In genomic region chr9:97900103-97900737, GRCh38 we compare ENCODE assay signal across 18 cellular contexts. TPM values are rescaled to one million over a fixed set of nuclear protein-coding genes. Genes with fewer than 3 reads are reported as not detected.
DNase-seq lines count a peak whose midpoint lies in the region; ATAC-seq and TF ChIP-seq lines count a peak whose summit lies in the region.
"Had no signal": no experiment of that assay in that cellular context is flagged by ENCODE, and none has a peak within 500 bp of the region (broad histone marks: within the 10 kb centered on the region; RNA-seq: fewer than 3 reads in every experiment).

No MANE protein-coding gene starts in this region.

- no peaks in the 10 kb centered on the region for H3K9me3 Mint-ChIP-seq in natural killer cell
- H3K9me3 Mint-ChIP-seq: activated T-helper 1 cell treated with anti-CD3 and anti-CD28 coated beads, Interleukin-12 subunit alpha, Interleukin-12 subunit beta, Interleukin-2, Interleukin-4 antibody, amounts not matched to agents 30 ng/mL and 10 ng/mL and 1 ng/mL, durations not matched to agents 14 hours and 24 hours and 36 hours had no signal

- 81% methylated on average over 9 of the region's 9 CpGs for WGBS in esophagus muscularis mucosa
- 69% methylated on average over 9 of the region's 9 CpGs for WGBS in esophagus squamous epithelium, 2 donors

- no peaks in the 10 kb centered on the region for H3K27me3 Mint-ChIP-seq in natural killer cell (ENCODE audit: low read depth in 2 of 2)

- no peak for ATAC-seq in natural killer cell

- H3K4me3 ChIP-seq in esophagus muscularis mucosa (no peak overlapping the region), neutrophil (ENCODE audit: low read depth in 1 of 2, low read length in 1 of 2) (no peak overlapping the region), esophagus squamous epithelium (no peak overlapping the region)
- H3K4me3 ChIP-seq: BLaER1, prostate gland had no signal

- POLR2A ChIA-PET in RWPE1 (lab: Yijun Ruan, JAX; ENCODE audit: low non-redundant PET) = interaction anchor here (0.7 kb wide), 1 partner anchor 159 kb away, joined by 3 read pairs; no protein-coding TSS in a partner anchor

- peak; percentile 43 for DNase-seq in EH (ENCODE audit: low read depth)
- no peak for DNase-seq in RWPE1 (ENCODE audit: low spot score)
- DNase-seq in esophagus muscularis mucosa (ENCODE audit: extremely low spot score) = peak; percentile 79
- no peak for DNase-seq in Ammon's horn (ENCODE audit: low spot score)
- no peak for DNase-seq in natural killer cell
- no peak for DNase-seq in esophagus squamous epithelium (lab: John Stamatoyannopoulos, UW)
- DNase-seq in HPDE6-E6E7 (ENCODE audit: extremely low spot score) = no peak
- DNase-seq: foreskin melanocyte, NCI-H187 treated with DMSO at 0.1 percent for 48 hours had no signal

- H3K36me3 ChIP-seq in esophagus muscularis mucosa = peaks cover 4 to 55% (median 26%) of the 10 kb centered on the region in 4 donors
- H3K36me3 ChIP-seq in neutrophil = peaks cover 6% of the 10 kb centered on the region
- H3K36me3 ChIP-seq in esophagus squamous epithelium = peaks cover 0 to 61% (median 0%) of the 10 kb centered on the region in 3 donors
- H3K36me3 ChIP-seq: prostate gland had no signal

- CTCF ChIA-PET in RWPE1 (lab: Yijun Ruan, JAX) = interaction anchor here (0.6 to 3.4 kb wide), 30 partner anchors 10 to 1196 kb away, joined by 3 to 21 read pairs (median 3); partner anchors contain the start of gene XPA

- peaks cover 20 to 21% of the 10 kb centered on the region in 2 donors for H3K4me1 Mint-ChIP-seq in natural killer cell

- TF ChIP-seq CTCF in RWPE1 (conservative IDR thresholded peaks at IDR 0.05; ENCODE audit: low read depth) (no peak), esophagus muscularis mucosa (IDR thresholded peaks at IDR 0.05) (no peak), neutrophil (IDR thresholded peaks at IDR 0.05) (no peak), natural killer cell (IDR thresholded peaks at IDR 0.05) (no peak), esophagus squamous epithelium (IDR thresholded peaks at IDR 0.05) (no peak)

- H3K27me3 ChIP-seq in esophagus muscularis mucosa (no peaks in the 10 kb centered on the region), neutrophil (no peaks in the 10 kb centered on the region), esophagus squamous epithelium (no peaks in the 10 kb centered on the region)
- H3K27me3 ChIP-seq: BLaER1 had no signal

- TF ChIP-seq EP300 in esophagus muscularis mucosa (IDR thresholded peaks at IDR 0.05) = no peak

- H3K4me1 ChIP-seq in esophagus muscularis mucosa (peaks cover 0 to 7% (median 0%) of the 10 kb centered on the region in 4 donors), neutrophil (ENCODE audit: control insufficient read depth in 1 of 2, insufficient read depth in 1 of 2, low read depth in 1 of 2, low read length in 1 of 2) (peaks cover 37 to 47% of the 10 kb centered on the region in 2 experiments), esophagus squamous epithelium (peaks cover 0 to 19% (median 0%) of the 10 kb centered on the region in 3 donors)
- H3K4me1 ChIP-seq: prostate gland had no signal

- no peak overlapping the region for H3K27ac Mint-ChIP-seq in natural killer cell
- H3K27ac Mint-ChIP-seq: activated T-helper 1 cell treated with anti-CD3 and anti-CD28 coated beads, Interleukin-12 subunit alpha, Interleukin-12 subunit beta, Interleukin-2, Interleukin-4 antibody, amounts not matched to agents 30 ng/mL and 10 ng/mL and 1 ng/mL, durations not matched to agents 14 hours and 24 hours and 36 hours had no signal

- TF ChIP-seq POLR2A in esophagus muscularis mucosa (IDR thresholded peaks at IDR 0.05; ENCODE audit: low read depth) (no peak), esophagus squamous epithelium (IDR thresholded peaks at IDR 0.05) (no peak)

- H3K9me3 ChIP-seq in esophagus muscularis mucosa = no peaks in the 10 kb centered on the region
- no peaks in the 10 kb centered on the region for H3K9me3 ChIP-seq in neutrophil
- no peaks in the 10 kb centered on the region for H3K9me3 ChIP-seq in esophagus squamous epithelium
- H3K9me3 ChIP-seq: BLaER1, prostate gland, SK-N-SH had no signal

- H3K36me3 Mint-ChIP-seq in natural killer cell = no peaks in the 10 kb centered on the region

- intact Hi-C loops in esophagus muscularis mucosa (cut with DNase I) = no loop called here
- intact Hi-C loops in natural killer cell (cut with micrococcal nuclease) = no loop called here
- intact Hi-C loops in esophagus squamous epithelium (cut with DNase I) = loop anchor here (5.0 kb wide), 1 partner anchor 188 kb away; no protein-coding TSS in a partner anchor

- no peak overlapping the region for H3K4me3 Mint-ChIP-seq in natural killer cell
- H3K4me3 Mint-ChIP-seq: activated T-helper 1 cell treated with anti-CD3 and anti-CD28 coated beads, Interleukin-12 subunit alpha, Interleukin-12 subunit beta, Interleukin-2, Interleukin-4 antibody, amounts not matched to agents 30 ng/mL and 10 ng/mL and 1 ng/mL, durations not matched to agents 14 hours and 24 hours and 36 hours had no signal

- peak overlapping the region; percentile 26; the same call in 1 of the 2 replicates for H3K27ac ChIP-seq in RWPE1
- no peak overlapping the region for H3K27ac ChIP-seq in esophagus muscularis mucosa (replicated peaks in 1 of 4)
- H3K27ac ChIP-seq in neutrophil = peak overlapping the region; percentile 94
- peak overlapping the region in 1 of 4 donors; percentile 22 for H3K27ac ChIP-seq in esophagus squamous epithelium
- H3K27ac ChIP-seq: BLaER1, prostate gland had no signal

RNA-seq across cellular contexts. Expression of gene TRMO, which starts 22.1 kb away (rescaled TPM):
- total RNA-seq in esophagus muscularis mucosa = 10 to 100 TPM; 16.6 to 22.7 (median 18.8) TPM
- total RNA-seq in natural killer cell = 10 to 100 TPM; 26.6 to 35.1 (median 31.2) TPM
- 10 to 100 TPM; 16.0 to 41.1 (median 20.7) TPM for total RNA-seq in esophagus squamous epithelium

RNA-seq across cellular contexts. Expression of gene HEMGN, which starts 37.8 kb away (rescaled TPM):
- total RNA-seq in esophagus muscularis mucosa (1 to 10 TPM in 1 of 4 donors, not detected in 3; 1.2 TPM), natural killer cell (under 1 TPM; 0.47 to 0.75 (median 0.75) TPM), esophagus squamous epithelium (not detected)
- total RNA-seq: dermis microvascular lymphatic vessel endothelial cell, M059J had no signal

RNA-seq across cellular contexts. Expression of gene FOXE1, which starts 47.2 kb away (rescaled TPM):
- total RNA-seq in esophagus muscularis mucosa (not detected), natural killer cell (not detected), esophagus squamous epithelium (10 to 100 TPM in 3 of 4 donors, 1 to 10 TPM in 1; 7.1 to 17.4 (median 12.4) TPM)
- total RNA-seq: dermis microvascular lymphatic vessel endothelial cell, liver, M059J, myocyte had no signal

Comparison
In these comparisons a context has a peak if more than half of its experiments do, and no peak if none do; other contexts are left out.
1. DNase-seq: peak in EH (single experiment) and esophagus muscularis mucosa (single experiment); none in RWPE1 (single experiment), Ammon's horn (single experiment), natural killer cell (single experiment), esophagus squamous epithelium (single experiment) and HPDE6-E6E7 (single experiment).
2. H3K27ac ChIP-seq: peak in RWPE1 (single experiment) and neutrophil (single experiment); none in esophagus muscularis mucosa (0 of 4).
3. RNA of gene FOXE1, which starts 47.2 kb away (total RNA-seq): 7.1 to 17.4 TPM in esophagus squamous epithelium; not detected in esophagus muscularis mucosa and not detected in natural killer cell; every median in the first group is over 4 times any median in the second.